1 cellular context compared by ENCODE assay signal in the genomic region with DNA sequence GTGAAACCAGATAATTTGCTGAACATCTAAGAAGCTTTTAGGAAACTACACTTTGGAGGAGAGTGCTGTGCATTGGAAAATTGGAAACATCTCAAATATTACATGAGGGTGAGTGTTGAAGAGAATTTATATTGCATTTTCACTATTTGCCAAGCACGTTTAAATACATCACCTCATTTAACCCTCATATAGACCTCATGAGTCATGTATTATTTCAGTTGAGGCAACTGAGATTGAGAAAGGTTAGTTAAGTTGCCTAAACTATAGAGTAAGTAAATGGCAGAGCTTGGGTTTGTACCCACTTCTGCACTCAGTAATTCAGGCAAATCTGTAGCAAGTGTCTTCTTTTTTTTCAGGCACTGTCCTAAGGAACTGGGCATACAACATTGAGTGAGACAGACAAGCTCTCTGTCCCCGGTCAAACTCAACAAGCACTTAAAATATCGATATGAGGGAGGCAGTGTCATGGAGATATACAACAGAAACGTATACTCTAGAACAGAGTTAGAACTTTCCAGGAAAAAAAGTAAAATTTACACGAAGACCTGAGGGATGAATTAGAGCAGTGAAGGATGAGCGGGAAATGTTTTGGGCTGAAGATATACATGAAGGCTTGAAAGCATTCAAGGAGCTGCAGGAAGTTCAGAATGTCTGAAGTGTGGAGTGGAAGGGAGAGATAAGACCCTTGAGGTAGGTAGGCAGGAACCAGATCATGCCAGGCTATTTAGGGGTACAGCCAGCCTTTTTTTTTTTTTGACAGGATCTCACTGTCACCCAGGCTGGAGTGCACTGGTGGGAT.
TF ChIP-seq lines count a peak whose summit lies in the region.

No MANE protein-coding gene starts in this region.

TF ChIP-seq in HepG2, 621 proteins besides CTCF, POLR2A, EP300 and RAD21 (continued from another document):
- TF ChIP-seq, protein P1, sequence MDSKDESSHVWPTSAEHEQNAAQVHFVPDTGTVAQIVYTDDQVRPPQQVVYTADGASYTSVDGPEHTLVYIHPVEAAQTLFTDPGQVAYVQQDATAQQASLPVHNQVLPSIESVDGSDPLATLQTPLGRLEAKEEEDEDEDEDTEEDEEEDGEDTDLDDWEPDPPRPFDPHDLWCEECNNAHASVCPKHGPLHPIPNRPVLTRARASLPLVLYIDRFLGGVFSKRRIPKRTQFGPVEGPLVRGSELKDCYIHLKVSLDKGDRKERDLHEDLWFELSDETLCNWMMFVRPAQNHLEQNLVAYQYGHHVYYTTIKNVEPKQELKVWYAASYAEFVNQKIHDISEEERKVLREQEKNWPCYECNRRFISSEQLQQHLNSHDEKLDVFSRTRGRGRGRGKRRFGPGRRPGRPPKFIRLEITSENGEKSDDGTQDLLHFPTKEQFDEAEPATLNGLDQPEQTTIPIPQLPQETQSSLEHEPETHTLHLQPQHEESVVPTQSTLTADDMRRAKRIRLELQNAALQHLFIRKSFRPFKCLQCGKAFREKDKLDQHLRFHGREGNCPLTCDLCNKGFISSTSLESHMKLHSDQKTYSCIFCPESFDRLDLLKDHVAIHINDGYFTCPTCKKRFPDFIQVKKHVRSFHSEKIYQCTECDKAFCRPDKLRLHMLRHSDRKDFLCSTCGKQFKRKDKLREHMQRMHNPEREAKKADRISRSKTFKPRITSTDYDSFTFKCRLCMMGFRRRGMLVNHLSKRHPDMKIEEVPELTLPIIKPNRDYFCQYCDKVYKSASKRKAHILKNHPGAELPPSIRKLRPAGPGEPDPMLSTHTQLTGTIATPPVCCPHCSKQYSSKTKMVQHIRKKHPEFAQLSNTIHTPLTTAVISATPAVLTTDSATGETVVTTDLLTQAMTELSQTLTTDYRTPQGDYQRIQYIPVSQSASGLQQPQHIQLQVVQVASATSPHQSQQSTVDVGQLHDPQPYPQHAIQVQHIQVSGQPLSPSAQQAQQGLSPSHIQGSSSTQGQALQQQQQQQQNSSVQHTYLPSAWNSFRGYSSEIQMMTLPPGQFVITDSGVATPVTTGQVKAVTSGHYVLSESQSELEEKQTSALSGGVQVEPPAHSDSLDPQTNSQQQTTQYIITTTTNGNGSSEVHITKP (CRISPR knock-in tag; IDR thresholded peaks at IDR 0.05; ENCODE audit: low read depth) = no peak
- no peak for TF ChIP-seq ZNF7 (CRISPR knock-in tag; IDR thresholded peaks at IDR 0.05)
- TF ChIP-seq TBX2 (CRISPR knock-in tag; IDR thresholded peaks at IDR 0.05; ENCODE audit: borderline replicate concordance) = no peak
- TF ChIP-seq, protein P2, sequence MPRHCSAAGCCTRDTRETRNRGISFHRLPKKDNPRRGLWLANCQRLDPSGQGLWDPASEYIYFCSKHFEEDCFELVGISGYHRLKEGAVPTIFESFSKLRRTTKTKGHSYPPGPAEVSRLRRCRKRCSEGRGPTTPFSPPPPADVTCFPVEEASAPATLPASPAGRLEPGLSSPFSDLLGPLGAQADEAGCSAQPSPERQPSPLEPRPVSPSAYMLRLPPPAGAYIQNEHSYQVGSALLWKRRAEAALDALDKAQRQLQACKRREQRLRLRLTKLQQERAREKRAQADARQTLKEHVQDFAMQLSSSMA (CRISPR knock-in tag; IDR thresholded peaks at IDR 0.05) = no peak
- TF ChIP-seq ZNF644 (CRISPR knock-in tag; IDR thresholded peaks at IDR 0.05; ENCODE audit: low read depth) = no peak
- TF ChIP-seq KLF11 (CRISPR knock-in tag; IDR thresholded peaks at IDR 0.05) = no peak
- no peak for TF ChIP-seq ZNF337 (CRISPR knock-in tag; IDR thresholded peaks at IDR 0.05; ENCODE audit: borderline replicate concordance, low read depth)
- TF ChIP-seq, protein P3, sequence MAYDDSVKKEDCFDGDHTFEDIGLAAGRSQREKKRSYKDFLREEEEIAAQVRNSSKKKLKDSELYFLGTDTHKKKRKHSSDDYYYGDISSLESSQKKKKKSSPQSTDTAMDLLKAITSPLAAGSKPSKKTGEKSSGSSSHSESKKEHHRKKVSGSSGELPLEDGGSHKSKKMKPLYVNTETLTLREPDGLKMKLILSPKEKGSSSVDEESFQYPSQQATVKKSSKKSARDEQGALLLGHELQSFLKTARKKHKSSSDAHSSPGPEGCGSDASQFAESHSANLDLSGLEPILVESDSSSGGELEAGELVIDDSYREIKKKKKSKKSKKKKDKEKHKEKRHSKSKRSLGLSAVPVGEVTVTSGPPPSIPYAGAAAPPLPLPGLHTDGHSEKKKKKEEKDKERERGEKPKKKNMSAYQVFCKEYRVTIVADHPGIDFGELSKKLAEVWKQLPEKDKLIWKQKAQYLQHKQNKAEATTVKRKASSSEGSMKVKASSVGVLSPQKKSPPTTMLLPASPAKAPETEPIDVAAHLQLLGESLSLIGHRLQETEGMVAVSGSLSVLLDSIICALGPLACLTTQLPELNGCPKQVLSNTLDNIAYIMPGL (CRISPR knock-in tag; IDR thresholded peaks at IDR 0.05; ENCODE audit: borderline replicate concordance in 1 of 2, low read depth in 1 of 2) = no peak
- TF ChIP-seq RFX1 (IDR thresholded peaks at IDR 0.05) = no peak
- no peak for TF ChIP-seq PAX8 (CRISPR knock-in tag; IDR thresholded peaks at IDR 0.05; ENCODE audit: borderline replicate concordance)
